ENCODE assay signal across 20 cellular contexts in genomic region chr3:72129384-72130094, GRCh38.
DNase-seq lines count a peak whose midpoint lies in the region; ATAC-seq and TF ChIP-seq lines count a peak whose summit lies in the region.
"Had no signal": no experiment of that assay in that cellular context is flagged by ENCODE, and none has a peak within 500 bp of the region (broad histone marks: within the 10 kb centered on the region; RNA-seq: fewer than 3 reads in every experiment).

No MANE protein-coding gene starts in this region.

- no peaks in the 10 kb centered on the region for H3K9me3 ChIP-seq in MG63
- H3K9me3 ChIP-seq: breast epithelium, mucosa of descending colon had no signal

- H3K4me3 ChIP-seq in MG63 = no peak overlapping the region
- peak overlapping the region; percentile 11 for H3K4me3 ChIP-seq in coronary artery
- H3K4me3 ChIP-seq: breast epithelium, mucosa of descending colon had no signal

- ATAC-seq in HG03565 (IDR thresholded peaks at IDR 0.05; ENCODE audit: unreplicated experiment) = no peak
- ATAC-seq: activated T-cell treated with anti-CD3 and anti-CD28 coated beads, Interleukin-2, amount 50 U/mL, for 4 hours; mucosa of descending colon had no signal

- peak; percentile 49 for DNase-seq in MG63
- DNase-seq in coronary artery (ENCODE audit: low spot score) = no peak
- DNase-seq in left kidney (ENCODE audit: low read depth, low spot score) = peak; percentile 33
- DNase-seq in superior temporal gyrus (ENCODE audit: extremely low spot score) = peak; percentile 21
- no peak for DNase-seq in GM10266 (ENCODE audit: extremely low spot score)
- DNase-seq in head of caudate nucleus = no peak
- DNase-seq: activated CD4-positive, CD25-positive, alpha-beta regulatory T cell treated with anti-CD3 and anti-CD28 coated beads, Interleukin-2, amount 50 U/mL, for 72 hours; activated T-cell treated with anti-CD3 and anti-CD28 coated beads, Interleukin-2, amount 50 U/mL, for 4 hours; CD4-positive, CD25-positive, alpha-beta regulatory T cell; cortex of kidney; IMR-90; mucosa of descending colon; NCI-H1436; NCI-H524 treated with DMSO at 0.1 percent for 48 hours; RPMI8226; stimulated activated CD8-positive, alpha-beta memory T cell treated with anti-CD3 and anti-CD28 coated beads, Interleukin-4, amount 100 ng/mL, for 48 hours; T1000 had no signal

- intact Hi-C loops in head of caudate nucleus (cut with DNase I) = no loop called here

- TF ChIP-seq CTCF in coronary artery (IDR thresholded peaks at IDR 0.05) (no peak), GM10266 (IDR thresholded peaks at IDR 0.05; ENCODE audit: control insufficient read depth, insufficient read depth, low read depth, missing control alignments) (no peak)

- no peaks in the 10 kb centered on the region for H3K36me3 ChIP-seq in MG63
- H3K36me3 ChIP-seq: breast epithelium had no signal

- H3K27me3 ChIP-seq in MG63 = no peaks in the 10 kb centered on the region
- H3K27me3 ChIP-seq: breast epithelium had no signal

- peak overlapping the region; percentile 53 to 61 for H3K27ac ChIP-seq in coronary artery
- H3K27ac ChIP-seq: HL-60 had no signal

Comparison
In these comparisons a context has a peak if more than half of its experiments do, and no peak if none do; other contexts are left out.
1. DNase-seq: peak in MG63 (single experiment), left kidney (single experiment) and superior temporal gyrus (single experiment); none in coronary artery (single experiment), GM10266 (single experiment) and head of caudate nucleus (0 of 42).